In genomic region chr1:5975133-5975880, GRCh38 we compare ENCODE assay signal across 9 cellular contexts. TPM values are rescaled to one million over a fixed set of nuclear protein-coding genes. Genes with fewer than 3 reads are reported as not detected.
A peak's percentile ranks its signal among the peaks of the same experiment; 100 is the strongest.
DNase-seq lines count a peak whose midpoint lies in the region; ATAC-seq, FAIRE-seq and TF ChIP-seq lines count a peak whose summit lies in the region.
"Had no signal": no experiment of that assay in that cellular context is flagged by ENCODE, and none has a peak within 500 bp of the region (broad histone marks: within the 10 kb centered on the region; RNA-seq: fewer than 3 reads in every experiment).

No MANE protein-coding gene starts in this region.

- H3K4me2 ChIP-seq in neural progenitor cell = no peak overlapping the region

- peak; percentile 61 to 85 for ATAC-seq in activated T-cell treated with anti-CD3 and anti-CD28 coated beads, Interleukin-2, amount 50 U/mL, for 72 hours (replicated peaks in 1 of 2)
- ATAC-seq in HG03469 (IDR thresholded peaks at IDR 0.05; ENCODE audit: unreplicated experiment) = no peak

- intact Hi-C loops in vagina (cut with DNase I) = no loop called here

- H3K36me3 ChIP-seq in neural progenitor cell (no peaks in the 10 kb centered on the region), vagina (peaks cover 0 to 3% of the 10 kb centered on the region in 2 donors)

- H3K9me3 ChIP-seq in neural progenitor cell (ENCODE audit: low read depth) (no peaks in the 10 kb centered on the region), vagina (no peaks in the 10 kb centered on the region)

- H3K4me3 ChIP-seq in AG10803 (ENCODE audit: low read length) (no peak overlapping the region), neural progenitor cell (no peak overlapping the region), vagina (no peak overlapping the region)

- H3K27me3 ChIP-seq in neural progenitor cell = no peaks in the 10 kb centered on the region
- no peaks in the 10 kb centered on the region for H3K27me3 ChIP-seq in vagina

- H3K4me1 ChIP-seq in neural progenitor cell (no peaks in the 10 kb centered on the region), vagina (no peaks in the 10 kb centered on the region)

- peak; percentile 87 for FAIRE-seq in GM12891 (lab: Jason Lieb, UNC)
- FAIRE-seq: islet of Langerhans had no signal

- no peaks in the 10 kb centered on the region for H3K9me3 Mint-ChIP-seq in activated T-cell treated with anti-CD3 and anti-CD28 coated beads, Interleukin-2, amount 50 U/mL, for 72 hours
- H3K9me3 Mint-ChIP-seq in neural progenitor cell = peaks cover 3% of the 10 kb centered on the region

- no peak overlapping the region for H3K27ac ChIP-seq in neural progenitor cell
- H3K27ac ChIP-seq in vagina = no peak overlapping the region

- H3K27ac Mint-ChIP-seq in activated T-cell treated with anti-CD3 and anti-CD28 coated beads, Interleukin-2, amount 50 U/mL, for 72 hours = no peak overlapping the region
- no peak overlapping the region for H3K27ac Mint-ChIP-seq in neural progenitor cell

- no peak overlapping the region for H2AFZ ChIP-seq in neural progenitor cell (replicated peaks)

- H3K79me2 ChIP-seq in neural progenitor cell (ENCODE audit: low read depth) = no peaks in the 10 kb centered on the region

- peaks cover 6% of the 10 kb centered on the region for H4K20me1 ChIP-seq in neural progenitor cell (ENCODE audit: low read depth)

- H3F3A ChIP-seq in neural progenitor cell (ENCODE audit: low read depth) = no peaks in the 10 kb centered on the region

- H3K4me3 Mint-ChIP-seq in activated T-cell treated with anti-CD3 and anti-CD28 coated beads, Interleukin-2, amount 50 U/mL, for 72 hours = no peak overlapping the region
- no peak overlapping the region for H3K4me3 Mint-ChIP-seq in neural progenitor cell

- TF ChIP-seq POLR2A in GM12891 (IDR thresholded peaks at IDR 0.05; ENCODE audit: low read depth, low read length) (no peak), vagina (IDR thresholded peaks at IDR 0.05) (no peak)

- peaks cover 0 to 5% of the 10 kb centered on the region in 2 donors for H3K36me3 Mint-ChIP-seq in activated T-cell treated with anti-CD3 and anti-CD28 coated beads, Interleukin-2, amount 50 U/mL, for 72 hours (ENCODE audit: insufficient read depth in 2 of 2)
- H3K36me3 Mint-ChIP-seq in neural progenitor cell = peaks cover 21% of the 10 kb centered on the region

- peak; percentile 64 for DNase-seq in AG10803 (ENCODE audit: low read depth)
- DNase-seq in GM12891 (ENCODE audit: insufficient read length, low spot score) = no peak
- DNase-seq in NCI-H510A treated with DMSO at 0.1 percent for 48 hours (lab: John Stamatoyannopoulos, UW) = peak; percentile 92
- peak; percentile 36 to 57 for DNase-seq in activated T-cell treated with anti-CD3 and anti-CD28 coated beads, Interleukin-2, amount 50 U/mL, for 72 hours
- peak; percentile 35 for DNase-seq in fibroblast of the conjunctiva (ENCODE audit: low read depth)
- DNase-seq in neural progenitor cell (ENCODE audit: low spot score) = peak; percentile 67
- DNase-seq in vagina (ENCODE audit: extremely low spot score in 2 of 2) = no peak

- no peak overlapping the region for H3K9ac ChIP-seq in neural progenitor cell

- no peaks in the 10 kb centered on the region for H3K27me3 Mint-ChIP-seq in activated T-cell treated with anti-CD3 and anti-CD28 coated beads, Interleukin-2, amount 50 U/mL, for 72 hours (ENCODE audit: low read depth)
- peaks cover 8% of the 10 kb centered on the region for H3K27me3 Mint-ChIP-seq in neural progenitor cell (ENCODE audit: insufficient read depth, low read depth)

- TF ChIP-seq CTCF in AG10803 (conservative IDR thresholded peaks at IDR 0.05; ENCODE audit: low read length) (peak; percentile 94), neural progenitor cell (IDR thresholded peaks at IDR 0.05) (peak; percentile 70), vagina (IDR thresholded peaks at IDR 0.05) (no peak)

- no peaks in the 10 kb centered on the region for H3K4me1 Mint-ChIP-seq in activated T-cell treated with anti-CD3 and anti-CD28 coated beads, Interleukin-2, amount 50 U/mL, for 72 hours (ENCODE audit: low read depth)
- H3K4me1 Mint-ChIP-seq in neural progenitor cell = peaks cover 8% of the 10 kb centered on the region

TF ChIP-seq in GM12891, 5 proteins besides CTCF, POLR2A, EP300 and RAD21:
- no peak for TF ChIP-seq TAF1 (IDR thresholded peaks at IDR 0.05; ENCODE audit: low read depth, low read length)
- no peak for TF ChIP-seq POU2F2 (IDR thresholded peaks at IDR 0.05; ENCODE audit: low read depth, low read length)
- no peak for TF ChIP-seq SPI1 (IDR thresholded peaks at IDR 0.05; ENCODE audit: low read depth, low read length)
- TF ChIP-seq POLR2AphosphoS5 (IDR thresholded peaks at IDR 0.05; ENCODE audit: low read depth, low read length) = no peak
- no peak for TF ChIP-seq PAX5 (IDR thresholded peaks at IDR 0.05; ENCODE audit: insufficient read depth, low read length, severe bottlenecking)

RNA-seq across cellular contexts. Expression of gene NPHP4, which starts 16.9 kb away (rescaled TPM):
- 4.0 TPM for polyA plus RNA-seq in GM12891 (2012; ENCODE audit: low read depth, missing spikeins)
- total RNA-seq in activated T-cell treated with anti-CD3 and anti-CD28 coated beads, Interleukin-2, amount 50 U/mL, for 72 hours = 10 to 100 TPM; 12.3 to 14.5 TPM
- total RNA-seq in neural progenitor cell (ENCODE audit: low replicate concordance) = 8.9 and 13.0 TPM in 2 replicates
- total RNA-seq in vagina = 11.3 TPM

Comparison
In these comparisons a context has a peak if more than half of its experiments do, and no peak if none do; other contexts are left out.
1. DNase-seq: peak in AG10803 (single experiment), NCI-H510A treated with DMSO at 0.1 percent for 48 hours (single experiment), activated T-cell treated with anti-CD3 and anti-CD28 coated beads, Interleukin-2, amount 50 U/mL, for 72 hours (2 of 2), fibroblast of the conjunctiva (single experiment) and neural progenitor cell (single experiment); none in GM12891 (single experiment) and vagina (0 of 2).
2. CTCF ChIP-seq: peak in AG10803 (single experiment) and neural progenitor cell (single experiment); none in vagina (0 of 3).